Comparison of ENCODE assay signal across 20 cellular contexts in the genomic region with DNA sequence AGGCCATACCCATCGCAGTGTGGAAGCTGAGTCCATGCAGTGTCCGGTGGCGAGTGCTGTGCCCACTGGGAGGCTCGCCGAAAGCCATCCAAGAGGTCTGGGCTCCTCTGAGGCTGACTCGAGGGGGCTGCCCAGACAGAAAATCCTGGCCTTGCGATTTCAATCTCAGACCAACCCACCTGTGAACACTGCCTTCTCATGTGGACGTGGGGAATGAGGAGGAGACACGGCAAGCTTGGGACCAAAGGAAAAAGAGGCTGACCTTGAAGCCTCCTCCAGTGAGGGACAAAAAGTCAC.
"Had no signal": no experiment of that assay in that cellular context is flagged by ENCODE, and none has a peak within 500 bp of the region (broad histone marks: within the 10 kb centered on the region; RNA-seq: fewer than 3 reads in every experiment).

No MANE protein-coding gene starts in this region.

- H3K4me3 Mint-ChIP-seq: endodermal cell; mesothelial cell of epicardium; nephron; stimulated activated naive B cell treated with anti-CD40 and anti-IgM and Interleukin-4, amounts not matched to agents 10 μg/mL and 1 μg/mL and 100 μg/mL, for 72 hours; stimulated activated naive CD8-positive, alpha-beta T cell treated with anti-CD3 and anti-CD28 coated beads, Interleukin-15, amount 100 ng/mL, for 72 hours had no signal

- H3K27ac Mint-ChIP-seq: endodermal cell; mesothelial cell of epicardium; nephron; stimulated activated naive B cell treated with anti-CD40 and anti-IgM and Interleukin-4, amounts not matched to agents 10 μg/mL and 1 μg/mL and 100 μg/mL, for 72 hours; stimulated activated naive CD8-positive, alpha-beta T cell treated with anti-CD3 and anti-CD28 coated beads, Interleukin-15, amount 100 ng/mL, for 72 hours had no signal

- FAIRE-seq: endothelial cell of umbilical vein, kidney had no signal

- H3K4me1 ChIP-seq: foreskin keratinocyte had no signal

- ATAC-seq: foreskin keratinocyte; stimulated activated naive B cell treated with anti-CD40 and anti-IgM and Interleukin-4, amounts not matched to agents 10 μg/mL and 1 μg/mL and 100 μg/mL, for 72 hours; stimulated activated naive CD8-positive, alpha-beta T cell treated with anti-CD3 and anti-CD28 coated beads, Interleukin-15, amount 100 ng/mL, for 72 hours had no signal

- H3K27ac ChIP-seq: coronary artery, foreskin keratinocyte, left ventricle myocardium inferior, spleen, testis, tibial nerve had no signal

- DNase-seq: central memory CD4-positive, alpha-beta T cell; effector CD4-positive, alpha-beta T cell; endodermal cell; erythroblast; foreskin keratinocyte; kidney; left cardiac atrium; left ventricle myocardium inferior; stimulated activated CD4-positive, alpha-beta T cell treated with anti-CD3 and anti-CD28 coated beads, Interleukin-15, amount 100 ng/mL, for 24 hours; stimulated activated CD4-positive, alpha-beta T cell treated with anti-CD3 and anti-CD28 coated beads, Interleukin-1b, Interleukin-23, amount 100 ng/mL, for 48 hours; stimulated activated CD4-positive, alpha-beta T cell treated with anti-CD3 and anti-CD28 coated beads, Interleukin-4, amount 100 ng/mL, for 24 hours; stimulated activated naive B cell treated with anti-CD40 and anti-IgM and Interleukin-4, amounts not matched to agents 10 μg/mL and 1 μg/mL and 100 μg/mL, for 72 hours; stimulated activated naive CD8-positive, alpha-beta T cell treated with anti-CD3 and anti-CD28 coated beads, Interleukin-15, amount 100 ng/mL, for 72 hours; testis had no signal

- H3K4me1 Mint-ChIP-seq: endodermal cell; stimulated activated naive B cell treated with anti-CD40 and anti-IgM and Interleukin-4, amounts not matched to agents 10 μg/mL and 1 μg/mL and 100 μg/mL, for 72 hours; stimulated activated naive CD8-positive, alpha-beta T cell treated with anti-CD3 and anti-CD28 coated beads, Interleukin-15, amount 100 ng/mL, for 72 hours had no signal

- H3K27me3 ChIP-seq: foreskin keratinocyte, spleen, testis, tibial nerve had no signal

- H3K36me3 Mint-ChIP-seq: mesothelial cell of epicardium; stimulated activated naive B cell treated with anti-CD40 and anti-IgM and Interleukin-4, amounts not matched to agents 10 μg/mL and 1 μg/mL and 100 μg/mL, for 72 hours had no signal

- H3K4me3 ChIP-seq: coronary artery, left ventricle myocardium inferior, spleen, testis, tibial nerve had no signal

- H3K36me3 ChIP-seq: left ventricle myocardium inferior, spleen, tibial nerve had no signal

- H3K9me3 ChIP-seq: left ventricle myocardium inferior, testis, tibial nerve had no signal
